18 cellular contexts compared by ENCODE assay signal in the genomic region with DNA sequence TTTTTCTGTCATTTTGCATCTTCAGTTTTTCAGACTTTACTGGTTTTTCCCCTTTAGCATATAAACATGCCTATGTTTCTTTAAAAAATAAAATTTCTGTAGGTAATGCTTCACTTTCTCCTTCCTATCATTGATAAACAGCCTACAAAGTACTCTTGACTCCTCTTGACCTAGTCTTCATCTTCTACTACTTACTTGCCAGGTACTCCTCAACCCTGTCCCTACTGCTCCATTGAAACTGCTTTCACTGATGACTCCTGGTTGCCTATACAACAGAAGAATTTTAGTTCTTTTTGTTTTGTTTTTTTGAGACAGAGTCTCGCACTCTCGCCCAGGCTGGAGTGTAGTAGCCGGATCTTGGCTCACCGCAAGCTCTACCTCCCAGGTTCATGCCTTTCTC. TPM values are rescaled to one million over a fixed set of nuclear protein-coding genes. Genes with fewer than 3 reads are reported as not detected.
DNase-seq lines count a peak whose midpoint lies in the region; ATAC-seq and TF ChIP-seq lines count a peak whose summit lies in the region.
"Had no signal": no experiment of that assay in that cellular context is flagged by ENCODE, and none has a peak within 500 bp of the region (broad histone marks: within the 10 kb centered on the region; RNA-seq: fewer than 3 reads in every experiment).

No MANE protein-coding gene starts in this region.

- H3K9ac ChIP-seq in smooth muscle cell (ENCODE audit: low read depth), result no peak overlapping the region

- 96% methylated on average over 4 of the region's 4 CpGs for WGBS in smooth muscle cell (ENCODE audit: low lambda C conversion rate)

- H3K4me3 Mint-ChIP-seq in activated T-cell treated with anti-CD3 and anti-CD28 coated beads, Interleukin-2, amount 50 U/mL, for 4 hours, result peak overlapping the region; percentile 1
- H3K4me3 Mint-ChIP-seq: activated B cell treated with CpG ODN at 0.5 μM for 24 hours had no signal

- H3K79me2 ChIP-seq in smooth muscle cell (ENCODE audit: low read depth), result peaks cover 100% of the 10 kb centered on the region

- no peak for ATAC-seq in activated T-cell treated with anti-CD3 and anti-CD28 coated beads, Interleukin-2, amount 50 U/mL, for 4 hours
- no peak for ATAC-seq in RWPE2 (ENCODE audit: low read depth)
- ATAC-seq: mucosa of descending colon had no signal

- no peak overlapping the region for H3K4me2 ChIP-seq in smooth muscle cell

- H4K20me1 ChIP-seq in smooth muscle cell (ENCODE audit: low read depth), result peaks cover 100% of the 10 kb centered on the region

- no peak overlapping the region for H2AFZ ChIP-seq in smooth muscle cell (ENCODE audit: low read depth)

- H3K9me3 Mint-ChIP-seq in activated T-cell treated with anti-CD3 and anti-CD28 coated beads, Interleukin-2, amount 50 U/mL, for 4 hours, result no peaks in the 10 kb centered on the region
- H3K9me3 Mint-ChIP-seq: activated B cell treated with CpG ODN at 0.5 μM for 24 hours had no signal

- peaks cover 30% of the 10 kb centered on the region for H3K36me3 Mint-ChIP-seq in activated T-cell treated with anti-CD3 and anti-CD28 coated beads, Interleukin-2, amount 50 U/mL, for 4 hours (ENCODE audit: insufficient read depth)

- H3K4me3 ChIP-seq in RWPE2 (ENCODE audit: severe bottlenecking), result no peak overlapping the region
- H3K4me3 ChIP-seq in smooth muscle cell, result no peak overlapping the region
- H3K4me3 ChIP-seq: mucosa of descending colon, pancreas, spleen had no signal

- H3K27ac ChIP-seq in RWPE2 (ENCODE audit: poor library complexity, severe bottlenecking) (peak overlapping the region; percentile 48), epithelial cell of prostate (peak overlapping the region; percentile 61), smooth muscle cell (ENCODE audit: low read depth) (peak overlapping the region; percentile 3)
- H3K27ac ChIP-seq: spleen had no signal

- H3K36me3 ChIP-seq in RWPE2 (ENCODE audit: low read depth) (peaks cover 82% of the 10 kb centered on the region), smooth muscle cell (ENCODE audit: low read depth) (no peaks in the 10 kb centered on the region)
- H3K36me3 ChIP-seq: pancreas had no signal

- no peaks in the 10 kb centered on the region for H3K27me3 ChIP-seq in RWPE2 (ENCODE audit: insufficient read depth, poor library complexity, severe bottlenecking)
- no peaks in the 10 kb centered on the region for H3K27me3 ChIP-seq in smooth muscle cell (ENCODE audit: low read depth)
- H3K27me3 ChIP-seq: pancreas, spleen had no signal

- no peaks in the 10 kb centered on the region for H3K9me3 ChIP-seq in RWPE2 (ENCODE audit: severe bottlenecking)
- H3K9me3 ChIP-seq in smooth muscle cell (replicated peaks; ENCODE audit: low read depth), result no peaks in the 10 kb centered on the region
- H3K9me3 ChIP-seq: mucosa of descending colon, pancreas, spleen had no signal

- H3F3A ChIP-seq in smooth muscle cell (ENCODE audit: low read depth), result no peaks in the 10 kb centered on the region

- DNase-seq in activated T-cell treated with anti-CD3 and anti-CD28 coated beads, Interleukin-2, amount 50 U/mL, for 4 hours, result no peak
- no peak for DNase-seq in activated T-cell treated with anti-CD3 and anti-CD28 coated beads, Interleukin-2, amount 50 U/mL, for 1 hour
- DNase-seq in RWPE2 (ENCODE audit: low spot score) (no peak), epithelial cell of prostate (ENCODE audit: low read depth, low spot score) (no peak), smooth muscle cell (lab: John Stamatoyannopoulos, UW; ENCODE audit: unreplicated experiment) (no peak), NCI-H2107 (lab: John Stamatoyannopoulos, UW) (no peak), islet precursor cell (no peak), HUDEP-2 (lab: John Stamatoyannopoulos, UW; ENCODE audit: unreplicated experiment in 76 of 76) (no peak)
- DNase-seq: activated B cell treated with CpG ODN at 0.5 μM for 24 hours; activated T-cell treated with anti-CD3 and anti-CD28 coated beads for 4 hours; amygdala; MM.1S; mucosa of descending colon; NCI-H1930; NCI-H526; spleen; stimulated activated naive CD4-positive, alpha-beta T cell had no signal

- no peaks in the 10 kb centered on the region for H3K27me3 Mint-ChIP-seq in activated T-cell treated with anti-CD3 and anti-CD28 coated beads, Interleukin-2, amount 50 U/mL, for 4 hours (ENCODE audit: low read depth)
- H3K27me3 Mint-ChIP-seq: activated B cell treated with CpG ODN at 0.5 μM for 24 hours had no signal

- TF ChIP-seq CTCF in RWPE2 (IDR thresholded peaks at IDR 0.05; ENCODE audit: poor library complexity, severe bottlenecking), result no peak
- no peak for TF ChIP-seq CTCF in smooth muscle cell (IDR thresholded peaks at IDR 0.05; ENCODE audit: borderline replicate concordance, insufficient read depth, poor library complexity, severe bottlenecking)

- H3K4me1 ChIP-seq in RWPE2 (ENCODE audit: insufficient read depth, poor library complexity, severe bottlenecking) (peaks cover 47% of the 10 kb centered on the region), smooth muscle cell (ENCODE audit: low read depth) (peaks cover 2% of the 10 kb centered on the region)

- peaks cover 66% of the 10 kb centered on the region for H3K4me1 Mint-ChIP-seq in activated T-cell treated with anti-CD3 and anti-CD28 coated beads, Interleukin-2, amount 50 U/mL, for 4 hours (ENCODE audit: low read depth)

RNA-seq across cellular contexts. Expression of a gene that starts 7.0 kb away (rescaled TPM):
- total RNA-seq in activated T-cell treated with anti-CD3 and anti-CD28 coated beads, Interleukin-2, amount 50 U/mL, for 4 hours, result 100 to 1,000 TPM in 1 of 3 donors, 10 to 100 TPM in 2; 95.1 to 112 (median 95.3) TPM
- total RNA-seq in smooth muscle cell, result 80.1 and 80.5 TPM in 2 replicates
- 30.1 and 31.7 TPM in 2 replicates for polyA plus RNA-seq in smooth muscle cell

RNA-seq across cellular contexts. Expression of a gene that starts 7.5 kb away (rescaled TPM):
- 100 to 1,000 TPM in 2 of 3 donors, 10 to 100 TPM in 1; 99.5 to 103 (median 102) TPM for total RNA-seq in activated T-cell treated with anti-CD3 and anti-CD28 coated beads, Interleukin-2, amount 50 U/mL, for 4 hours
- 50.6 and 63.4 TPM in 2 replicates for total RNA-seq in smooth muscle cell
- polyA plus RNA-seq in smooth muscle cell, result 47.7 and 60.6 TPM in 2 replicates

RNA-seq across cellular contexts. Expression of a gene that starts 39.3 kb away (rescaled TPM):
- 10 to 100 TPM; 35.8 to 37.7 (median 35.9) TPM for total RNA-seq in activated T-cell treated with anti-CD3 and anti-CD28 coated beads, Interleukin-2, amount 50 U/mL, for 4 hours
- 13.6 and 18.7 TPM in 2 replicates for total RNA-seq in smooth muscle cell
- polyA plus RNA-seq in smooth muscle cell, result 26.8 and 27.7 TPM in 2 replicates

RNA-seq across cellular contexts. Expression of a gene that starts 46.3 kb away (rescaled TPM):
- 100 to 1,000 TPM; 272 to 298 (median 280) TPM for total RNA-seq in activated T-cell treated with anti-CD3 and anti-CD28 coated beads, Interleukin-2, amount 50 U/mL, for 4 hours
- total RNA-seq in smooth muscle cell, result 32.3 and 46.2 TPM in 2 replicates
- 132 and 153 TPM in 2 replicates for polyA plus RNA-seq in smooth muscle cell

RNA-seq across cellular contexts. Expression of a gene that starts 46.5 kb away (rescaled TPM):
- 100 to 1,000 TPM; 123 to 169 (median 157) TPM for total RNA-seq in activated T-cell treated with anti-CD3 and anti-CD28 coated beads, Interleukin-2, amount 50 U/mL, for 4 hours
- 32.5 and 46.8 TPM in 2 replicates for total RNA-seq in smooth muscle cell
- 21.9 and 24.8 TPM in 2 replicates for polyA plus RNA-seq in smooth muscle cell

Comparison
In these comparisons a context has a peak if more than half of its experiments do, and no peak if none do; other contexts are left out.
1. H3K27ac ChIP-seq: peak in every context shown above with its lines; median percentile 61 in epithelial cell of prostate; 48 in RWPE2; 3 in smooth muscle cell.